ENCODE assay signal across 26 cellular contexts in genomic region chr18:8619835-8620577, GRCh38. TPM values are rescaled to one million over a fixed set of nuclear protein-coding genes. Genes with fewer than 3 reads are reported as not detected.
DNase-seq lines count a peak whose midpoint lies in the region; ATAC-seq, FAIRE-seq and TF ChIP-seq lines count a peak whose summit lies in the region.
"Had no signal": no experiment of that assay in that cellular context is flagged by ENCODE, and none has a peak within 500 bp of the region (broad histone marks: within the 10 kb centered on the region; RNA-seq: fewer than 3 reads in every experiment).

No MANE protein-coding gene starts in this region.

- H3K36me3 Mint-ChIP-seq in GM23338 (ENCODE audit: low read depth), result peaks cover 46% of the 10 kb centered on the region

- TF ChIP-seq POLR2A in K562 (conservative IDR thresholded peaks at IDR 0.05) (no peak), GM18505 (IDR thresholded peaks at IDR 0.05; ENCODE audit: borderline replicate concordance, extremely low read depth, insufficient read depth, insufficient read length) (no peak)

- no TSS peak for BruUV-seq in K562 (replicated peaks; lab: Mats Ljungman, UMichigan)

- no peak overlapping the region for H3K23ac ChIP-seq in mesendoderm (ENCODE audit: low read length)

- POLR2A ChIA-PET in K562 (lab: Yijun Ruan, JAX), result interaction anchor here (0.7 kb wide), 1 partner anchor 1071 kb away, joined by 3 read pairs; no protein-coding TSS in a partner anchor

- H3K4me3 ChIP-seq in GM23338 (peak overlapping the region; percentile 41), K562 (no peak overlapping the region), mesendoderm (ENCODE audit: low read length) (no peak overlapping the region)
- H3K4me3 ChIP-seq: heart left ventricle, vagina had no signal

- H3K79me2 ChIP-seq in GM23338 (replicated peaks; ENCODE audit: insufficient read depth) (peaks cover 89% of the 10 kb centered on the region), K562 (ENCODE audit: control insufficient read depth, insufficient read depth, low read length) (peaks cover 79% of the 10 kb centered on the region), mesendoderm (ENCODE audit: control insufficient read depth, insufficient read depth, low read length) (peaks cover 70% of the 10 kb centered on the region)

- H3K9me1 ChIP-seq in K562 (ENCODE audit: control insufficient read depth, insufficient read depth, low read length), result no peaks in the 10 kb centered on the region

- no peaks in the 10 kb centered on the region for H3K9me3 ChIP-seq in K562 (replicated peaks; ENCODE audit: control insufficient read depth, insufficient read depth, low read depth, low read length)
- H3K9me3 ChIP-seq: heart left ventricle, vagina had no signal

- intact Hi-C loops in K562 (cut with micrococcal nuclease), result no loop called here

- no peak for ATAC-seq in GM23338
- ATAC-seq in K562, result no peak
- ATAC-seq in GM18505 (IDR thresholded peaks at IDR 0.05; ENCODE audit: unreplicated experiment), result no peak
- ATAC-seq: heart left ventricle; naive thymus-derived CD4-positive, alpha-beta T cell had no signal

- peaks cover 87% of the 10 kb centered on the region for H3K4me1 Mint-ChIP-seq in GM23338

- H2BK120ac ChIP-seq in mesendoderm (ENCODE audit: low read depth, low read length), result no peak overlapping the region

- CTCF ChIA-PET in K562 (lab: Yijun Ruan, JAX; ENCODE audit: low intra/inter-chr PET ratio), result no interaction called here

- H4K20me1 ChIP-seq in GM23338 (replicated peaks; ENCODE audit: insufficient read depth), result no peaks in the 10 kb centered on the region
- no peaks in the 10 kb centered on the region for H4K20me1 ChIP-seq in K562 (replicated peaks; ENCODE audit: control insufficient read depth, insufficient read depth, low read length)

- H2AFZ ChIP-seq in GM23338 (no peak overlapping the region), K562 (ENCODE audit: low read depth, low read length) (no peak overlapping the region)

- H3K36me3 ChIP-seq in GM23338 (ENCODE audit: insufficient read depth) (no peaks in the 10 kb centered on the region), K562 (ENCODE audit: control insufficient read depth, insufficient read depth, low read length) (peaks cover 34% of the 10 kb centered on the region), mesendoderm (ENCODE audit: control insufficient read depth, insufficient read depth, low read length) (no peaks in the 10 kb centered on the region)

- peak overlapping the region; percentile 73 for H3K4me2 ChIP-seq in GM23338
- H3K4me2 ChIP-seq in K562 (ENCODE audit: insufficient read depth, low read length), result no peak overlapping the region
- H3K4me2 ChIP-seq in mesendoderm (ENCODE audit: low read length), result no peak overlapping the region

- in situ Hi-C loops in K562 (cut with MboI), result no loop called here

- no peak overlapping the region for H2BK15ac ChIP-seq in mesendoderm (replicated peaks; ENCODE audit: low read depth)

- H3K27ac Mint-ChIP-seq in GM23338, result peak overlapping the region; percentile 95
- H3K27ac Mint-ChIP-seq: stimulated activated naive CD8-positive, alpha-beta T cell treated with anti-CD3 and anti-CD28 coated beads, Interleukin-15, Interleukin-2, amounts not matched to agents 100 ng/mL and 50 ng/mL, for 24 hours; T-helper 17 cell had no signal

- no peak for FAIRE-seq in K562 (lab: Jason Lieb, UNC)
- FAIRE-seq: bronchial epithelial cell had no signal

- TF ChIP-seq EP300 in K562 (IDR thresholded peaks at IDR 0.05; ENCODE audit: low read length), result no peak

- no peak for TF ChIP-seq RAD21 in K562 (CRISPR knock-in tag; conservative IDR thresholded peaks at IDR 0.05 in 1 of 2, IDR thresholded peaks at IDR 0.05 in 1 of 2)

- H3K27ac ChIP-seq in GM23338 (ENCODE audit: low read depth), result peak overlapping the region; percentile 97
- no peak overlapping the region for H3K27ac ChIP-seq in K562 (ENCODE audit: extremely low read depth, low read depth, low read length)
- no peak overlapping the region for H3K27ac ChIP-seq in mesendoderm (ENCODE audit: low read depth, low read length)
- H3K27ac ChIP-seq: 22Rv1, vagina had no signal

- H3F3A ChIP-seq in GM23338 (replicated peaks; ENCODE audit: low read depth), result peaks cover 3% of the 10 kb centered on the region; the same call in 1 of the 2 replicates

- H2AK5ac ChIP-seq in mesendoderm (ENCODE audit: low read length), result no peak overlapping the region

- H3K27me3 Mint-ChIP-seq in GM23338 (ENCODE audit: insufficient read depth, low read depth, poor library complexity), result peaks cover 6% of the 10 kb centered on the region
- H3K27me3 Mint-ChIP-seq: activated CD4-positive, alpha-beta T cell treated with anti-CD3 and anti-CD28 coated beads for 36 hours; activated naive CD8-positive, alpha-beta T cell; CD4-positive, alpha-beta memory T cell; naive thymus-derived CD4-positive, alpha-beta T cell; stimulated activated naive CD8-positive, alpha-beta T cell treated with anti-CD3 and anti-CD28 coated beads, Interleukin-15, Interleukin-2, amounts not matched to agents 100 ng/mL and 50 ng/mL, for 24 hours; T-helper 17 cell had no signal

- H3K9me2 ChIP-seq in GM23338 (ENCODE audit: insufficient read depth), result no peaks in the 10 kb centered on the region

- H2BK5ac ChIP-seq in mesendoderm (ENCODE audit: low read length), result no peak overlapping the region

- no peak overlapping the region for H3K18ac ChIP-seq in mesendoderm (ENCODE audit: low read length)

- no peak overlapping the region for H3K9ac ChIP-seq in K562 (ENCODE audit: insufficient read depth in 1 of 2, low read depth in 2 of 2, low read length in 2 of 2)
- no peak overlapping the region for H3K9ac ChIP-seq in mesendoderm (ENCODE audit: low read length)

- 86% methylated on average over 6 of the region's 6 CpGs for WGBS in K562 (ENCODE audit: insufficient coverage, low coverage, missing lambda C conversion rate)
- no CpG with 5 or more reads among the region's 6 CpGs for WGBS in mesendoderm (ENCODE audit: extremely low coverage, insufficient coverage, low lambda C conversion rate)

- TF ChIP-seq CTCF in GM23338 (conservative IDR thresholded peaks at IDR 0.05; ENCODE audit: low read depth in 2 of 2), result no peak
- TF ChIP-seq CTCF in K562 (IDR thresholded peaks at IDR 0.05 in 2 of 3, conservative IDR thresholded peaks at IDR 0.05 in 1 of 3; ENCODE audit: insufficient read depth in 2 of 3, low read depth in 1 of 3, low read length in 3 of 3), result no peak

- H3K4me1 ChIP-seq in GM23338 (ENCODE audit: insufficient read depth) (peaks cover 90% of the 10 kb centered on the region), K562 (replicated peaks in 1 of 2; ENCODE audit: control insufficient read depth in 2 of 2, insufficient read depth in 2 of 2, low read length in 2 of 2) (peaks cover under 1 to 9% of the 10 kb centered on the region in 2 experiments), mesendoderm (ENCODE audit: control insufficient read depth, low read depth, low read length) (peaks cover 16% of the 10 kb centered on the region)

- DNase-seq in NCI-H82 (lab: John Stamatoyannopoulos, UW) (peak; percentile 66), NCI-H82 treated with DMSO at 0.1 percent for 48 hours (lab: John Stamatoyannopoulos, UW; ENCODE audit: unreplicated experiment) (no peak), GM23338 (ENCODE audit: low spot score) (no peak), K562 (ENCODE audit: extremely low read depth in 1 of 4, low spot score in 3 of 4) (no peak), mesendoderm (no peak), SW 1271 (lab: John Stamatoyannopoulos, UW) (no peak), activated gamma-delta T cell (lab: John Stamatoyannopoulos, UW) (no peak)
- DNase-seq: activated CD4-positive, alpha-beta T cell treated with anti-CD3 and anti-CD28 coated beads for 36 hours; anterior cingulate cortex; CD4-positive, alpha-beta memory T cell; effector CD8-positive, alpha-beta T cell; heart left ventricle; KG1; MM.1S; naive thymus-derived CD4-positive, alpha-beta T cell; NCI-H1417; NCI-H2081 treated with DMSO at 0.1 percent for 48 hours; NCI-H446; occipital lobe; T-helper 17 cell had no signal

- H3K79me1 ChIP-seq in mesendoderm (ENCODE audit: low read length), result peaks cover 9% of the 10 kb centered on the region

- peak overlapping the region; percentile 61 for H3K56ac ChIP-seq in mesendoderm (ENCODE audit: low read length)

- no peak overlapping the region for H3K4ac ChIP-seq in mesendoderm (ENCODE audit: low read depth, low read length)

- no peak overlapping the region for H4K5ac ChIP-seq in mesendoderm (ENCODE audit: low read length)

- no peaks in the 10 kb centered on the region for H3K27me3 ChIP-seq in GM23338 (ENCODE audit: insufficient read depth)
- H3K27me3 ChIP-seq in K562 (ENCODE audit: control insufficient read depth in 2 of 2, insufficient read depth in 2 of 2, low read length in 2 of 2), result no peaks in the 10 kb centered on the region
- H3K27me3 ChIP-seq in mesendoderm (ENCODE audit: insufficient read depth, low read length, poor library complexity), result no peaks in the 10 kb centered on the region
- H3K27me3 ChIP-seq: heart left ventricle, vagina had no signal

- H3K4me3 Mint-ChIP-seq in GM23338, result no peak overlapping the region
- H3K4me3 Mint-ChIP-seq: activated CD4-positive, alpha-beta T cell treated with anti-CD3 and anti-CD28 coated beads for 36 hours; activated naive CD8-positive, alpha-beta T cell; stimulated activated naive CD8-positive, alpha-beta T cell treated with anti-CD3 and anti-CD28 coated beads, Interleukin-15, Interleukin-2, amounts not matched to agents 100 ng/mL and 50 ng/mL, for 24 hours; T-helper 17 cell had no signal

- no peaks in the 10 kb centered on the region for H3K9me3 Mint-ChIP-seq in GM23338

- no peak overlapping the region for H4K8ac ChIP-seq in mesendoderm (ENCODE audit: low read depth, low read length)

RNA-seq across cellular contexts. Expression of gene RAB12, which starts 10.8 kb away (rescaled TPM):
- total RNA-seq in GM23338 (2014; rRNA removed; shearing (Covaris generic)), result 80.4 and 92.3 TPM in 2 replicates
- 16.7 and 20.7 TPM in 2 replicates for polyA plus RNA-seq in GM23338 (2016; fragmentation: Nextera tagmentation; extraction: Ambion mirVana)
- 17.8 and 67.8 TPM in 2 replicates for total RNA-seq in K562 (2011; cell fraction: chromatin; rRNA removed; ENCODE audit: low replicate concordance)
- total RNA-seq in K562 (2011; cell fraction: nucleolus; rRNA removed), result 6.0 and 9.2 TPM in 2 replicates
- total RNA-seq in K562 (2011; cell fraction: nucleoplasm; rRNA removed), result 23.1 and 25.1 TPM in 2 replicates
- total RNA-seq in K562 (2014; rRNA removed), result 17.3 and 23.4 TPM in 2 replicates
- 21.6 and 24.3 TPM in 2 replicates for total RNA-seq in K562 (2014; rRNA removed; fragmentation: Illumina TruSeq; extraction: Trizol)
- 20.7 and 21.0 TPM in 2 replicates for total RNA-seq in K562 (2015; rRNA removed; fragmentation: Illumina TruSeq; extraction: Trizol)
- 16.9 and 18.8 TPM in 2 replicates for total RNA-seq in K562 (2021)
- 15.6 and 19.3 TPM in 2 replicates for polyA plus RNA-seq in K562 (2011; rRNA removed)
- 2.4 and 8.2 TPM in 2 replicates for polyA plus RNA-seq in K562 (2011; cell fraction: cytosol; rRNA removed)
- polyA plus RNA-seq in K562 (2011; cell fraction: nucleus; rRNA removed), result 17.7 and 29.1 TPM in 2 replicates
- polyA plus RNA-seq in K562 (2012), result 11.8 and 12.7 TPM in 2 replicates
- polyA plus RNA-seq in K562 (2014; fragmentation: Illumina TruSeq; extraction: Trizol), result 20.7 and 21.5 TPM in 2 replicates
- 1 to 10 TPM in 1 of 2 experiments, under 1 TPM in 1; 0.48 to 1.4 TPM for polyA plus RNA-seq in K562 (2014; fragmentation: Nextera tagmentation; extraction: Ambion mirVana)
- polyA plus RNA-seq in K562 (2014; rRNA removed), result 15.2 and 18.3 TPM in 2 replicates
- polyA minus RNA-seq in K562 (2011; rRNA and poly(A)+ RNA removed), result 26.6 and 31.5 TPM in 2 replicates
- polyA minus RNA-seq in K562 (2011; cell fraction: cytosol; rRNA and poly(A)+ RNA removed), result 7.9 and 10.8 TPM in 2 replicates
- 14.0 and 22.7 TPM in 2 replicates for polyA minus RNA-seq in K562 (2011; cell fraction: nucleus; rRNA and poly(A)+ RNA removed)
- polyA plus RNA-seq in mesendoderm (2013, experiment 1 of 2), result 25.0 TPM
- polyA plus RNA-seq in mesendoderm (2013, experiment 2 of 2), result 24.3 TPM
